12 cellular contexts compared by ENCODE assay signal in the genomic region with DNA sequence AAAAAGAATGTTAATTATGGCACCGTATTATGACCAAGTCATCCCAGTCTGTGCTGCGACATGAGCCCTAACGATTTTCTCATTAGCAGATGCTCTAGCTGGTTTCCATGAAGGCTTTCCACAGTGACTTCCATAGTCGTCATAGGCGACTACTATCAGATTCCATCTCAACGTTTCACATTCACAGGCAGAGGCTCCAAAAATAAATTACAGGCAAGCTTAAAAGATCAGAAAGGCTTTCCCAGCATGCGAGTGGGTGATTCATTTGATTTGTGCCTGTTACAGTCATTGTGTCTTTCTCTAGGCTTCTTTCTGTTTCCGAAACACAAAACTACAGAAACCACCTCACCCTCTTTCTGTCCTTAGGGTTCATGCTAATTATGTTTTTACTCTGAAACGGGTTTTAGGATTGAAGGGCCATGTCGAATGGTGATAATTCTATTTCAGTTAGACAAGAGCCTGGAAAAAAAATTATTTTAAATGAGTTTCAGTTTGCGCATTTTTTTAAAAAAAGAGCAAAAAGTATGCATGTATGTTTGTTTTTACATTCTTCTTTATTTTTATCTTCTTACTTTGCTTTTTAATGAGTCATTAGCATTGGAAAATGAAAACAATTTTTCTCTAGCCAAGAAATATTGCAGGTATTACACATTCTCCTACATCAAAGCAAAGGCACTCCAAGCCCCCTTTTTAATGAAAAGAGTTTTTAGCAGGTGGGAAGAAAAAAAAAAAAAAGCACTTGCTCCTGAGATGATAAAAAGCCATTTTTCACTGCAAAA. TPM values are rescaled to one million over a fixed set of nuclear protein-coding genes. Genes with fewer than 3 reads are reported as not detected.
DNase-seq lines count a peak whose midpoint lies in the region; TF ChIP-seq lines count a peak whose summit lies in the region.
"Had no signal": no experiment of that assay in that cellular context is flagged by ENCODE, and none has a peak within 500 bp of the region (broad histone marks: within the 10 kb centered on the region; RNA-seq: fewer than 3 reads in every experiment).

No MANE protein-coding gene starts in this region.

- H3K9me3 ChIP-seq in vagina (no peaks in the 10 kb centered on the region), ovary (no peaks in the 10 kb centered on the region)
- H3K9me3 ChIP-seq: mucosa of descending colon had no signal

- H3K27me3 ChIP-seq in vagina (no peaks in the 10 kb centered on the region), ovary (no peaks in the 10 kb centered on the region)

- TF ChIP-seq CTCF in fibroblast of mammary gland (conservative IDR thresholded peaks at IDR 0.05; ENCODE audit: control insufficient read depth, insufficient read depth, low read depth, low read length) = no peak
- TF ChIP-seq CTCF in vagina (IDR thresholded peaks at IDR 0.05) = no peak
- TF ChIP-seq CTCF in ovary (IDR thresholded peaks at IDR 0.05) = no peak

- intact Hi-C loops in vagina (cut with DNase I) (no loop called here), ovary (cut with DNase I) (no loop called here)

- H3K36me3 ChIP-seq in vagina = no peaks in the 10 kb centered on the region
- H3K36me3 ChIP-seq in ovary = no peaks in the 10 kb centered on the region

- H3K4me1 ChIP-seq in vagina (no peaks in the 10 kb centered on the region), ovary (ENCODE audit: insufficient read depth) (peaks cover 2% of the 10 kb centered on the region)

- H3K27ac ChIP-seq in vagina = no peak overlapping the region
- no peak overlapping the region for H3K27ac ChIP-seq in ovary

- TF ChIP-seq EP300 in ovary (IDR thresholded peaks at IDR 0.05) = no peak

- no peak for TF ChIP-seq POLR2A in vagina (IDR thresholded peaks at IDR 0.05)
- no peak for TF ChIP-seq POLR2A in ovary (IDR thresholded peaks at IDR 0.05)

- no peak overlapping the region for H3K4me3 ChIP-seq in fibroblast of mammary gland (ENCODE audit: control insufficient read depth, low read depth, low read length)
- no peak overlapping the region for H3K4me3 ChIP-seq in vagina
- no peak overlapping the region for H3K4me3 ChIP-seq in ovary
- H3K4me3 ChIP-seq: mucosa of descending colon had no signal

- WGBS in ovary, 3 donors = 31 to 44% (median 32%) methylated on average over 11 of the region's 11 CpGs

- peak; percentile 6 for DNase-seq in stimulated activated CD4-positive, alpha-beta T cell treated with anti-CD3 and anti-CD28 coated beads, Interleukin-15, amount 100 ng/mL, for 24 hours
- DNase-seq in stimulated activated CD4-positive, alpha-beta T cell treated with anti-CD3 and anti-CD28 coated beads, Interleukin-4, amount 100 ng/mL, for 1 hour = no peak
- peak; percentile 3 for DNase-seq in RKO (ENCODE audit: low spot score)
- DNase-seq in fibroblast of mammary gland (ENCODE audit: low read depth) = peak; percentile 80
- peak; percentile 54 for DNase-seq in stromal cell of bone marrow (ENCODE audit: low read depth)
- no peak for DNase-seq in COLO829 (ENCODE audit: low spot score)
- no peak for DNase-seq in vagina (ENCODE audit: extremely low spot score in 2 of 2)
- DNase-seq in ovary = no peak
- DNase-seq: activated gamma-delta T cell; effector CD4-positive, alpha-beta T cell; mucosa of descending colon; NCI-H1105 had no signal

RNA-seq across cellular contexts. Expression of a gene that starts 43.4 kb away (rescaled TPM):
- 229 TPM for total RNA-seq in vagina
- total RNA-seq in ovary = 100 to 1,000 TPM in 5 of 7 donors, 10 to 100 TPM in 2; 96.8 to 229 (median 137) TPM
- 100 to 1,000 TPM; 101 to 605 TPM for polyA plus RNA-seq in ovary

RNA-seq across cellular contexts. Expression of a gene that starts 60.0 kb away (rescaled TPM):
- total RNA-seq in vagina = 11.3 TPM
- total RNA-seq in ovary = 10 to 100 TPM in 6 of 7 donors, 1 to 10 TPM in 1; 9.4 to 20.2 (median 15.0) TPM
- polyA plus RNA-seq in ovary = 10 to 100 TPM in 1 of 2 donors, 1 to 10 TPM in 1; 6.3 to 12.9 TPM

Comparison
In these comparisons a context has a peak if more than half of its experiments do, and no peak if none do; other contexts are left out.
1. DNase-seq: peak in stimulated activated CD4-positive, alpha-beta T cell treated with anti-CD3 and anti-CD28 coated beads, Interleukin-15, amount 100 ng/mL, for 24 hours (single experiment), RKO (single experiment), fibroblast of mammary gland (single experiment) and stromal cell of bone marrow (single experiment); none in stimulated activated CD4-positive, alpha-beta T cell treated with anti-CD3 and anti-CD28 coated beads, Interleukin-4, amount 100 ng/mL, for 1 hour (single experiment), COLO829 (single experiment), vagina (0 of 2) and ovary (0 of 5).